8 cellular contexts compared by ENCODE assay signal in genomic region chr12:1594045-1594294, GRCh38. TPM values are rescaled to one million over a fixed set of nuclear protein-coding genes. Genes with fewer than 3 reads are reported as not detected.
DNase-seq lines count a peak whose midpoint lies in the region; ATAC-seq and TF ChIP-seq lines count a peak whose summit lies in the region.

No MANE protein-coding gene starts in this region.

- ATAC-seq in GM21515 (IDR thresholded peaks at IDR 0.05; ENCODE audit: unreplicated experiment), result peak; percentile 45

- H3K4me1 ChIP-seq in endodermal cell (ENCODE audit: control insufficient read depth, insufficient read depth, low read length) (peaks cover 13% of the 10 kb centered on the region), muscle layer of duodenum (ENCODE audit: control insufficient read depth in 1 of 2, insufficient read depth in 2 of 2, low read length in 2 of 2) (peaks cover 20 to 41% of the 10 kb centered on the region in 2 donors)

- H3K9me3 ChIP-seq in SU-DHL-6 (ENCODE audit: insufficient read depth, low read length), result no peaks in the 10 kb centered on the region
- H3K9me3 ChIP-seq in endodermal cell (ENCODE audit: control insufficient read depth, low read length), result no peaks in the 10 kb centered on the region
- H3K9me3 ChIP-seq in muscle layer of duodenum (ENCODE audit: control insufficient read depth in 1 of 2, low read length in 2 of 2), result no peaks in the 10 kb centered on the region

- peaks cover 19% of the 10 kb centered on the region for H3K79me2 ChIP-seq in SU-DHL-6 (ENCODE audit: insufficient read depth, low read length)

- H3K4me2 ChIP-seq in SU-DHL-6 (ENCODE audit: low read depth, low read length, poor library complexity, severe bottlenecking), result peak overlapping the region; percentile 99

- peaks cover 16% of the 10 kb centered on the region for H3F3A ChIP-seq in SU-DHL-6 (ENCODE audit: insufficient read depth)

- peak; percentile 20 for DNase-seq in NCI-H1436 (lab: John Stamatoyannopoulos, UW)
- DNase-seq in NCI-H1436 treated with DMSO at 0.1 percent for 48 hours (lab: John Stamatoyannopoulos, UW), result no peak
- DNase-seq in HT1080 (ENCODE audit: low read depth), result peak; percentile 48
- peak; percentile 86 for DNase-seq in endodermal cell
- no peak for DNase-seq in inferior parietal cortex (ENCODE audit: extremely low spot score)

- 0% methylated on average over 31 of the region's 36 CpGs; no CpG with 5 or more reads in 1 of the 2 experiments for WGBS in endodermal cell (ENCODE audit: insufficient coverage in 1 of 2, insufficient read length in 1 of 2), 2 experiments

- H3K27me3 ChIP-seq in SU-DHL-6 (ENCODE audit: low read length) (no peaks in the 10 kb centered on the region), endodermal cell (ENCODE audit: control insufficient read depth, insufficient read depth, low read length, poor library complexity, severe bottlenecking) (peaks cover 50% of the 10 kb centered on the region), muscle layer of duodenum (ENCODE audit: low read depth, low read length) (no peaks in the 10 kb centered on the region)

- H3K27ac ChIP-seq in SU-DHL-6 (ENCODE audit: low read depth, low read length), result peak overlapping the region; percentile 66
- peak overlapping the region; percentile 59 for H3K27ac ChIP-seq in endodermal cell (ENCODE audit: low read depth, low read length)
- no peak overlapping the region for H3K27ac ChIP-seq in muscle layer of duodenum (ENCODE audit: low read length)

- no peaks in the 10 kb centered on the region for H3K9me2 ChIP-seq in SU-DHL-6 (replicated peaks; ENCODE audit: insufficient read depth, low read length)

- peaks cover 46% of the 10 kb centered on the region for H3K4me1 Mint-ChIP-seq in endodermal cell

- H3K36me3 Mint-ChIP-seq in endodermal cell (ENCODE audit: low read depth), result peaks cover 4% of the 10 kb centered on the region

- H3K9ac ChIP-seq in SU-DHL-6 (ENCODE audit: low read length) (peak overlapping the region; percentile 60), endodermal cell (ENCODE audit: extremely low read depth, low read length, poor library complexity, severe bottlenecking) (no peak overlapping the region)

- peak overlapping the region; percentile 56 for H3K4me3 ChIP-seq in SU-DHL-6 (ENCODE audit: insufficient read depth, low read length, poor library complexity, severe bottlenecking)
- peak overlapping the region; percentile 81 for H3K4me3 ChIP-seq in endodermal cell (ENCODE audit: low read length)
- peak overlapping the region; percentile 80 to 95 for H3K4me3 ChIP-seq in muscle layer of duodenum (ENCODE audit: low read depth in 1 of 2, low read length in 2 of 2)

- no peak overlapping the region for H3K27ac Mint-ChIP-seq in endodermal cell

- peaks cover 24% of the 10 kb centered on the region for H4K20me1 ChIP-seq in SU-DHL-6 (ENCODE audit: low read depth, low read length)

- peak overlapping the region; percentile 73 for H3K4me3 Mint-ChIP-seq in endodermal cell

- peaks cover 69% of the 10 kb centered on the region for H3K27me3 Mint-ChIP-seq in endodermal cell (ENCODE audit: insufficient read depth)

- peak overlapping the region; percentile 33 for H2AFZ ChIP-seq in SU-DHL-6 (ENCODE audit: low read depth, low read length, severe bottlenecking)

- no peaks in the 10 kb centered on the region for H3K9me3 Mint-ChIP-seq in endodermal cell

- no peaks in the 10 kb centered on the region; the same call in 1 of the 2 replicates for H3K36me3 ChIP-seq in SU-DHL-6 (ENCODE audit: low read length)
- H3K36me3 ChIP-seq in endodermal cell (ENCODE audit: control insufficient read depth, insufficient read depth, low read length), result no peaks in the 10 kb centered on the region
- no peaks in the 10 kb centered on the region for H3K36me3 ChIP-seq in muscle layer of duodenum (ENCODE audit: control insufficient read depth in 1 of 2, insufficient read depth in 2 of 2, low read length in 2 of 2)

- no peak for TF ChIP-seq CTCF in SU-DHL-6 (IDR thresholded peaks at IDR 0.05; ENCODE audit: insufficient read depth, low read length, poor library complexity, severe bottlenecking)
- TF ChIP-seq CTCF in endodermal cell (conservative IDR thresholded peaks at IDR 0.05), result no peak

RNA-seq across cellular contexts. Expression of gene FBXL14, which starts 0.4 kb away (rescaled TPM):
- 24.8 and 30.2 TPM in 2 replicates for total RNA-seq in HT1080 (2014; rRNA removed; shearing (Covaris generic))
- polyA plus RNA-seq in HT1080 (2015; cell fraction: cytosol; rRNA removed), result 13.8 and 14.1 TPM in 2 replicates
- 7.5 and 9.8 TPM in 2 replicates for polyA plus RNA-seq in HT1080 (2015; cell fraction: nucleus; rRNA removed)
- total RNA-seq in endodermal cell, result 10 to 100 TPM in 1 of 2 donors, 1 to 10 TPM in 1; 10.0 to 20.4 TPM
- 18.1 TPM for polyA plus RNA-seq in endodermal cell (2013, experiment 1 of 2)
- 16.8 TPM for polyA plus RNA-seq in endodermal cell (2013, experiment 2 of 2)

RNA-seq across cellular contexts. Expression of gene WNT5B, which starts 35.1 kb away (rescaled TPM):
- 29.2 and 31.4 TPM in 2 replicates for total RNA-seq in HT1080 (2014; rRNA removed; shearing (Covaris generic))
- polyA plus RNA-seq in HT1080 (2015; cell fraction: cytosol; rRNA removed), result 1.5 and 2.0 TPM in 2 replicates
- polyA plus RNA-seq in HT1080 (2015; cell fraction: nucleus; rRNA removed), result 1.9 and 2.2 TPM in 2 replicates
- 1 to 10 TPM in 1 of 2 donors, under 1 TPM in 1; 0.71 to 6.1 TPM for total RNA-seq in endodermal cell
- 9.0 TPM for polyA plus RNA-seq in endodermal cell (2013, experiment 1 of 2)
- 8.2 TPM for polyA plus RNA-seq in endodermal cell (2013, experiment 2 of 2)

Comparison
In these comparisons a context has a peak if more than half of its experiments do, and no peak if none do; other contexts are left out.
1. DNase-seq: peak in NCI-H1436 (single experiment), HT1080 (single experiment) and endodermal cell (single experiment); none in NCI-H1436 treated with DMSO at 0.1 percent for 48 hours (single experiment) and inferior parietal cortex (single experiment).
2. Peak in every context shown above with its lines, with median percentiles within 50 percentile points of each other: H3K4me3 ChIP-seq.